16 cellular contexts compared by ENCODE assay signal in genomic region chr6:84546427-84546914, GRCh38.
DNase-seq lines count a peak whose midpoint lies in the region; ATAC-seq, FAIRE-seq and TF ChIP-seq lines count a peak whose summit lies in the region.
"Had no signal": no experiment of that assay in that cellular context is flagged by ENCODE, and none has a peak within 500 bp of the region (broad histone marks: within the 10 kb centered on the region; RNA-seq: fewer than 3 reads in every experiment).

No MANE protein-coding gene starts in this region.

- no peak overlapping the region for H3K4me3 Mint-ChIP-seq in Calu3 (ENCODE audit: low read depth, unreplicated experiment)
- no peak overlapping the region for H3K4me3 Mint-ChIP-seq in nephron
- H3K4me3 Mint-ChIP-seq: stimulated activated naive CD8-positive, alpha-beta T cell treated with anti-CD3 and anti-CD28 coated beads, Interleukin-15, Interleukin-2, amounts not matched to agents 100 ng/mL and 50 ng/mL, for 24 hours had no signal

- no peak for ATAC-seq in GM19455 (IDR thresholded peaks at IDR 0.05; ENCODE audit: unreplicated experiment)
- ATAC-seq: mucosa of descending colon, psoas muscle had no signal

- peaks cover 20% of the 10 kb centered on the region for H3K4me1 Mint-ChIP-seq in Calu3 (ENCODE audit: low read depth, unreplicated experiment)
- peaks cover 19% of the 10 kb centered on the region for H3K4me1 Mint-ChIP-seq in nephron

- intact Hi-C loops in Calu3 (cut with micrococcal nuclease; ENCODE audit: unreplicated experiment), result loop anchor here (2.0 to 5.0 kb wide), 2 partner anchors 80 to 124 kb away; no protein-coding TSS in a partner anchor

- H3K27me3 Mint-ChIP-seq in Calu3 (ENCODE audit: unreplicated experiment), result peaks cover 15% of the 10 kb centered on the region
- H3K27me3 Mint-ChIP-seq in nephron (ENCODE audit: low read depth), result no peaks in the 10 kb centered on the region
- H3K27me3 Mint-ChIP-seq: stimulated activated naive CD8-positive, alpha-beta T cell treated with anti-CD3 and anti-CD28 coated beads, Interleukin-15, Interleukin-2, amounts not matched to agents 100 ng/mL and 50 ng/mL, for 24 hours had no signal

- DNase-seq in Calu3 (peak; percentile 5), NCI-H146 (lab: John Stamatoyannopoulos, UW) (peak; percentile 43), dermis blood vessel endothelial cell (peak; percentile 28), hepatic stellate cell (ENCODE audit: low spot score) (no peak), GM19239 (ENCODE audit: insufficient read length, low spot score) (no peak), OCI-M2 (lab: John Stamatoyannopoulos, UW; ENCODE audit: unreplicated experiment) (no peak)
- DNase-seq: activated CD8-positive, alpha-beta memory T cell treated with anti-CD3 and anti-CD28 coated beads for 24 hours; cerebellar nuclear complex; MM.1S; Peyer's patch; psoas muscle; T-helper 9 cell had no signal

- no peak for TF ChIP-seq CTCF in Calu3 (IDR thresholded peaks at IDR 0.05; ENCODE audit: unreplicated experiment)
- TF ChIP-seq CTCF in nephron (IDR thresholded peaks at IDR 0.05; ENCODE audit: unreplicated experiment in 3 of 3), result no peak

- CTCF ChIA-PET in Calu3 (lab: Charles Lee), result interaction anchor here (1.2 kb wide), 1 partner anchor 124 kb away, joined by 3 read pairs; no protein-coding TSS in a partner anchor

- no peaks in the 10 kb centered on the region for H3K36me3 Mint-ChIP-seq in Calu3 (ENCODE audit: insufficient read depth, unreplicated experiment)
- H3K36me3 Mint-ChIP-seq in nephron (ENCODE audit: low read depth), result peaks cover 23% of the 10 kb centered on the region

- no TSS peak for BruUV-seq in Calu3 (replicated peaks; lab: Mats Ljungman, UMichigan)

- no peak for FAIRE-seq in GM19239 (lab: Jason Lieb, UNC)

- H3K27ac Mint-ChIP-seq in Calu3 (ENCODE audit: unreplicated experiment) (no peak overlapping the region), nephron (peak overlapping the region; percentile 10 to 57 (median 38))
- H3K27ac Mint-ChIP-seq: stimulated activated naive CD8-positive, alpha-beta T cell treated with anti-CD3 and anti-CD28 coated beads, Interleukin-15, Interleukin-2, amounts not matched to agents 100 ng/mL and 50 ng/mL, for 24 hours had no signal

- H3K9me3 Mint-ChIP-seq in Calu3 (ENCODE audit: low read depth, unreplicated experiment), result peaks cover 11% of the 10 kb centered on the region
- H3K9me3 Mint-ChIP-seq in nephron, result peaks cover 37% of the 10 kb centered on the region

Comparison
In these comparisons a context has a peak if more than half of its experiments do, and no peak if none do; other contexts are left out.
1. DNase-seq: peak in Calu3 (single experiment), NCI-H146 (single experiment) and dermis blood vessel endothelial cell (single experiment); none in hepatic stellate cell (single experiment), GM19239 (single experiment) and OCI-M2 (single experiment).